19 cellular contexts compared by ENCODE assay signal in genomic region chr15:69014454-69014853, GRCh38. TPM values are rescaled to one million over a fixed set of nuclear protein-coding genes. Genes with fewer than 3 reads are reported as not detected.
DNase-seq lines count a peak whose midpoint lies in the region; ATAC-seq and TF ChIP-seq lines count a peak whose summit lies in the region.
"Had no signal": no experiment of that assay in that cellular context is flagged by ENCODE, and none has a peak within 500 bp of the region (broad histone marks: within the 10 kb centered on the region; RNA-seq: fewer than 3 reads in every experiment).

Gene NOX5, plus strand, starts transcription at chr15:69014695. Its CDS starts 41 bp downstream, at chr15:69014736.

- peaks cover 17% of the 10 kb centered on the region for H3K4me1 ChIP-seq in parathyroid adenoma
- no peaks in the 10 kb centered on the region for H3K4me1 ChIP-seq in CD8-positive, alpha-beta T cell (ENCODE audit: insufficient read depth, low read length)

- peaks cover 6% of the 10 kb centered on the region for H3K9me3 Mint-ChIP-seq in CD8-positive, alpha-beta T cell

- H3K27ac Mint-ChIP-seq in CD8-positive, alpha-beta T cell = no peak within 1 kb of the TSS
- H3K27ac Mint-ChIP-seq: activated T-cell treated with anti-CD3 and anti-CD28 coated beads, Interleukin-2, amount 50 U/mL, for 24 hours; CD4-positive, alpha-beta memory T cell; H9; natural killer cell had no signal

- POLR2A ChIA-PET in CD8-positive, alpha-beta T cell (lab: Charles Lee) = no interaction called here

- H3K36me3 ChIP-seq in MG63 (no peaks in the 10 kb centered on the region), parathyroid adenoma (ENCODE audit: control insufficient read depth, insufficient read depth, low read length) (no peaks in the 10 kb centered on the region)
- H3K36me3 ChIP-seq in CD8-positive, alpha-beta T cell (ENCODE audit: insufficient read depth, low read length) = no peaks in the 10 kb centered on the region
- H3K36me3 ChIP-seq: right lobe of liver had no signal

- intact Hi-C loops in CD8-positive, alpha-beta T cell (cut with DNase I, micrococcal nuclease) = no loop called here

- H3K4me3 ChIP-seq in MG63 = no peak within 1 kb of the TSS
- H3K4me3 ChIP-seq in parathyroid adenoma (ENCODE audit: low read depth, low read length) = no peak within 1 kb of the TSS
- no peak within 1 kb of the TSS for H3K4me3 ChIP-seq in CD8-positive, alpha-beta T cell (ENCODE audit: low read depth, low read length)
- H3K4me3 ChIP-seq: PC-9, right lobe of liver had no signal

- CTCF ChIA-PET in CD8-positive, alpha-beta T cell (lab: Charles Lee) = no interaction called here

- peak within 1 kb of the TSS; percentile 14 for H3K4me2 ChIP-seq in parathyroid adenoma (ENCODE audit: low read length)
- H3K4me2 ChIP-seq: PC-9 had no signal

- no peak within 1 kb of the TSS for H3K4me3 Mint-ChIP-seq in CD8-positive, alpha-beta T cell
- H3K4me3 Mint-ChIP-seq: activated T-cell treated with anti-CD3 and anti-CD28 coated beads, Interleukin-2, amount 50 U/mL, for 24 hours; CD4-positive, alpha-beta memory T cell; H9; natural killer cell had no signal

- peaks cover 4% of the 10 kb centered on the region for H3K36me3 Mint-ChIP-seq in CD8-positive, alpha-beta T cell
- H3K36me3 Mint-ChIP-seq: natural killer cell had no signal

- no peaks in the 10 kb centered on the region for H3K4me1 Mint-ChIP-seq in CD8-positive, alpha-beta T cell (ENCODE audit: low read depth)
- H3K4me1 Mint-ChIP-seq: CD4-positive, alpha-beta memory T cell; natural killer cell had no signal

- H2AFZ ChIP-seq in parathyroid adenoma = peak within 1 kb of the TSS; percentile 53
- H2AFZ ChIP-seq: PC-9 had no signal

- TF ChIP-seq CTCF in parathyroid adenoma (IDR thresholded peaks at IDR 0.05) (no peak), GM10266 (IDR thresholded peaks at IDR 0.05; ENCODE audit: control insufficient read depth, insufficient read depth, low read depth, missing control alignments) (no peak)
- no peak for TF ChIP-seq CTCF in CD8-positive, alpha-beta T cell (IDR thresholded peaks at IDR 0.05)

- H3K27me3 Mint-ChIP-seq in CD8-positive, alpha-beta T cell (ENCODE audit: low read depth) = peaks cover 4% of the 10 kb centered on the region

- no peak within 1 kb of the TSS for H3K9ac ChIP-seq in parathyroid adenoma

- H3K27me3 ChIP-seq in MG63 (no peaks in the 10 kb centered on the region), parathyroid adenoma (ENCODE audit: control insufficient read depth, insufficient read depth, low read length) (no peaks in the 10 kb centered on the region)
- H3K27me3 ChIP-seq in CD8-positive, alpha-beta T cell (ENCODE audit: insufficient read depth, low read length) = no peaks in the 10 kb centered on the region
- H3K27me3 ChIP-seq: right lobe of liver had no signal

- no peak for ATAC-seq in HG02759 (IDR thresholded peaks at IDR 0.05; ENCODE audit: unreplicated experiment)
- ATAC-seq in CD8-positive, alpha-beta T cell = no peak
- ATAC-seq in stimulated activated naive CD8-positive, alpha-beta T cell treated with anti-CD3 and anti-CD28 coated beads, Interleukin-15, Interleukin-2, amounts not matched to agents 100 U/mL and 50 U/mL, for 24 hours = no peak
- ATAC-seq: natural killer cell, right lobe of liver had no signal

- DNase-seq in GM03348 (ENCODE audit: low spot score) (peak; percentile 87), MG63 (peak; percentile 65), epithelial cell of prostate (ENCODE audit: low read depth, low spot score) (peak; percentile 39), GM10266 (ENCODE audit: extremely low spot score) (no peak)
- no peak for DNase-seq in CD8-positive, alpha-beta T cell
- DNase-seq in stimulated activated naive CD8-positive, alpha-beta T cell treated with anti-CD3 and anti-CD28 coated beads, Interleukin-15, Interleukin-2, amounts not matched to agents 100 U/mL and 50 U/mL, for 24 hours = no peak
- DNase-seq: activated T-cell treated with anti-CD3 and anti-CD28 coated beads, Interleukin-2, amount 50 U/mL, for 24 hours; CD4-positive, alpha-beta memory T cell; foreskin melanocyte; H9; natural killer cell; NCI-H1092 treated with DMSO at 0.1 percent for 48 hours; NCI-H345; right lobe of liver; stimulated activated naive CD4-positive, alpha-beta T cell; T-helper 1 cell had no signal

- no peaks in the 10 kb centered on the region for H3K79me2 ChIP-seq in parathyroid adenoma

- H3K27ac ChIP-seq in epithelial cell of prostate (peak within 1 kb of the TSS; percentile 0), parathyroid adenoma (peak within 1 kb of the TSS; percentile 60)
- H3K27ac ChIP-seq in CD8-positive, alpha-beta T cell (ENCODE audit: low read depth, low read length) = no peak within 1 kb of the TSS
- H3K27ac ChIP-seq: PC-9, right lobe of liver had no signal

- no peaks in the 10 kb centered on the region for H3K9me3 ChIP-seq in MG63
- no peaks in the 10 kb centered on the region for H3K9me3 ChIP-seq in parathyroid adenoma (ENCODE audit: control insufficient read depth, low read length)
- no peaks in the 10 kb centered on the region for H3K9me3 ChIP-seq in CD8-positive, alpha-beta T cell (ENCODE audit: low read length)
- H3K9me3 ChIP-seq: right lobe of liver had no signal

RNA-seq across cellular contexts. Expression of gene NOX5, which starts in this region (rescaled TPM):
- not detected in 2 replicates for total RNA-seq in MG63 (2014; rRNA removed; shearing (Covaris generic); ENCODE audit: low replicate concordance)
- total RNA-seq in CD8-positive, alpha-beta T cell = not detected

Comparison
In these comparisons a context has a peak if more than half of its experiments do, and no peak if none do; other contexts are left out.
1. Peak in DNase-seq in MG63; RNA of the gene not detected or under 1 TPM.
2. DNase-seq: peak in GM03348 (single experiment) and epithelial cell of prostate (single experiment); none in CD8-positive, alpha-beta T cell (0 of 7), GM10266 (single experiment) and stimulated activated naive CD8-positive, alpha-beta T cell treated with anti-CD3 and anti-CD28 coated beads, Interleukin-15, Interleukin-2, amounts not matched to agents 100 U/mL and 50 U/mL, for 24 hours (single experiment).